In the genomic region with DNA sequence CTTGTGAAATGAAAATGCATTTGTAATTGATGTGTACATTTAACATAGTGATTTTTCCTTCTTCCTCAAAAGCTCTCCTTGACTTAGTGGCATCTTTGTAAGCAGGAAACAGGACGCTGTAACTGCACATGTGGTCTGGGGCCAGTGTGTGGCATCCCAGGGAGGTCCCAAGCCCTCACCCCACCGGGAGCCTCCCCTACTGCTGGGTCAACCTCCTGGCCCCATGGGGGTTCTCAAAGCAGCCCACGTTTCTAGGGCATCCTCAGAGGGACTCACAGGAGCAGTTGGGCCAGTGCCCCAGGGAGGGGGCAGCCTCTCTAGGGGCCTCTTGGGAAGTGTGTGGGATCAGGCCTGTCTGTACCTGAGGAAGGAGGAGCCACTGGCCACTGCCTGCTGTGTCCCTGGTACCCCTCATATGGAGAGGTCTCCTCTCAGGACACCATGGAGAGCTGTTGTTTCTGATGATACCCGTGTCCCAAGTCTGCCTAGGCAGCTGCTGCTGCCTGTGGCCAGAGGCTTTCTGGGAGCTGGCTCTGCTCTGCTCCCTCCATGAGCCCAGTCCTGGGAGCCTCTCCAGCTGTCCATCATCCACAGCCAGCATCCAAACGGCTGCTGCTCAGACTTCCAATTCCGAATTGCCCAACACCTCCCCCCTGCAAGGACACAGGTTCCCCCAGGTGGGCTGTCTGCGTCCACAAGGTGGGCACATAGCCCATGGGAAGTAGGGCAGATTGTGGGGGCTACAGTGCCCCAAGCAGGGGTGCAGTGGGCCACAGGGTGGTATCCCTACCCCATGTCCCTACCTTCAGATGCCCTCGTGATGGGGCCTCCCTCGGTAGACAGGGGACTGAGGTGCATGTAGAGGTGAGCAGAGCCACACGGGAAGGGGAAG, we compare ENCODE assay signal across 15 cellular contexts. TPM values are rescaled to one million over a fixed set of nuclear protein-coding genes. Genes with fewer than 3 reads are reported as not detected.
"Had no signal": no experiment of that assay in that cellular context is flagged by ENCODE, and none has a peak within 500 bp of the region (broad histone marks: within the 10 kb centered on the region; RNA-seq: fewer than 3 reads in every experiment).

No MANE protein-coding gene starts in this region.

- H3K4me3 Mint-ChIP-seq: activated CD4-positive, alpha-beta memory T cell treated with anti-CD3 and anti-CD28 coated beads for 36 hours; activated naive CD8-positive, alpha-beta T cell; activated T-helper 1 cell treated with anti-CD3 and anti-CD28 coated beads, Interleukin-12 subunit alpha, Interleukin-12 subunit beta, Interleukin-2, Interleukin-4 antibody, amounts not matched to agents 30 ng/mL and 10 ng/mL and 1 ng/mL, durations not matched to agents 14 hours and 24 hours and 36 hours; endodermal cell; natural killer cell treated with Interleukin-12 subunit alpha and Interleukin-12 subunit beta and Interleukin-15 and Interleukin-18, amount 100 ng/mL, for 72 hours; stimulated activated naive CD8-positive, alpha-beta T cell treated with anti-CD3 and anti-CD28 coated beads, Interleukin-15, Interleukin-2, amounts not matched to agents 100 ng/mL and 50 ng/mL, for 24 hours; T-helper 1 cell treated with Interleukin-12 subunit alpha and Interleukin-12 subunit beta and Interleukin-4 antibody, amounts not matched to agents 30 μg/mL and 1 μg/mL, for 36 hours had no signal

- H3K4me1 ChIP-seq: lower lobe of right lung, tibial nerve had no signal

- ATAC-seq: left cardiac atrium, lower lobe of right lung had no signal

- H3K36me3 Mint-ChIP-seq: activated CD4-positive, alpha-beta memory T cell treated with anti-CD3 and anti-CD28 coated beads for 36 hours; activated naive CD8-positive, alpha-beta T cell; natural killer cell treated with Interleukin-12 subunit alpha and Interleukin-12 subunit beta and Interleukin-15 and Interleukin-18, amount 100 ng/mL, for 72 hours had no signal

- H3K36me3 ChIP-seq: cardiac muscle cell, lower lobe of right lung, tibial nerve had no signal

- H3K9me3 ChIP-seq: lower lobe of right lung, tibial nerve had no signal

- H3K27ac Mint-ChIP-seq: activated CD4-positive, alpha-beta memory T cell treated with anti-CD3 and anti-CD28 coated beads for 36 hours; activated naive CD8-positive, alpha-beta T cell; activated T-helper 1 cell treated with anti-CD3 and anti-CD28 coated beads, Interleukin-12 subunit alpha, Interleukin-12 subunit beta, Interleukin-2, Interleukin-4 antibody, amounts not matched to agents 30 ng/mL and 10 ng/mL and 1 ng/mL, durations not matched to agents 14 hours and 24 hours and 36 hours; endodermal cell; natural killer cell treated with Interleukin-12 subunit alpha and Interleukin-12 subunit beta and Interleukin-15 and Interleukin-18, amount 100 ng/mL, for 72 hours; stimulated activated naive CD8-positive, alpha-beta T cell treated with anti-CD3 and anti-CD28 coated beads, Interleukin-15, Interleukin-2, amounts not matched to agents 100 ng/mL and 50 ng/mL, for 24 hours; T-helper 1 cell treated with Interleukin-12 subunit alpha and Interleukin-12 subunit beta and Interleukin-4 antibody, amounts not matched to agents 30 μg/mL and 1 μg/mL, for 36 hours had no signal

- H3K9me3 Mint-ChIP-seq: activated CD4-positive, alpha-beta memory T cell treated with anti-CD3 and anti-CD28 coated beads for 36 hours; activated T-helper 1 cell treated with anti-CD3 and anti-CD28 coated beads, Interleukin-12 subunit alpha, Interleukin-12 subunit beta, Interleukin-2, Interleukin-4 antibody, amounts not matched to agents 30 ng/mL and 10 ng/mL and 1 ng/mL, durations not matched to agents 14 hours and 24 hours and 36 hours; endodermal cell; natural killer cell treated with Interleukin-12 subunit alpha and Interleukin-12 subunit beta and Interleukin-15 and Interleukin-18, amount 100 ng/mL, for 72 hours; stimulated activated naive CD8-positive, alpha-beta T cell treated with anti-CD3 and anti-CD28 coated beads, Interleukin-15, Interleukin-2, amounts not matched to agents 100 ng/mL and 50 ng/mL, for 24 hours; T-helper 1 cell treated with Interleukin-12 subunit alpha and Interleukin-12 subunit beta and Interleukin-4 antibody, amounts not matched to agents 30 μg/mL and 1 μg/mL, for 36 hours had no signal

- H3K27me3 Mint-ChIP-seq: stimulated activated naive CD8-positive, alpha-beta T cell treated with anti-CD3 and anti-CD28 coated beads, Interleukin-15, Interleukin-2, amounts not matched to agents 100 ng/mL and 50 ng/mL, for 24 hours had no signal

- H3K4me3 ChIP-seq: cardiac muscle cell, lower lobe of right lung, tibial nerve had no signal

- H3K4me1 Mint-ChIP-seq: endodermal cell had no signal

- H3K27me3 ChIP-seq: cardiac muscle cell, tibial nerve had no signal

- DNase-seq: activated CD4-positive, alpha-beta memory T cell treated with anti-CD3 and anti-CD28 coated beads for 36 hours; activated T-cell treated with anti-CD3 and anti-CD28 coated beads for 4 hours; endodermal cell; foreskin fibroblast; left cardiac atrium; lower lobe of right lung; retina; stimulated activated CD4-positive, alpha-beta T cell treated with anti-CD3 and anti-CD28 coated beads, Interleukin-2, amount 100 ng/mL, for 24 hours had no signal

- H3K27ac ChIP-seq: cardiac muscle cell, lower lobe of right lung, tibial nerve had no signal

RNA-seq across cellular contexts. Expression of a gene that starts 13.4 kb away (rescaled TPM):
- total RNA-seq: natural killer cell treated with Interleukin-12 subunit alpha and Interleukin-12 subunit beta and Interleukin-15 and Interleukin-18, amount 100 ng/mL, for 72 hours had no signal
